ENCODE assay signal across 8 cellular contexts in the genomic region with DNA sequence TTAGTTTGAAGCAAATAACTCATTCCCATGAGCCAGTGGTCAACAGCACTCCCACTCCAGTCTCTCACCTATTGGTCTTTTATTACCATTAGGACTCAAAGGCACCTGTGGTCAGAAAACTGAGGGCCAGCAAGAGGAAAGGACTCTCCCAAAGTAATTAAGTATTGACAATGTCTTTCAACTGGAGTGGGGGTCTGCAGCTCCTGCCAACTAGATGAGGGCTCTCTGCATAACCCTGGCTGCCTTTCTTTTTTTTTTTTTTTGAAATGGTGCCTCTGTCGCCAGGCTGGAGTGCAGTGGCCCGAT. TPM values are rescaled to one million over a fixed set of nuclear protein-coding genes. Genes with fewer than 3 reads are reported as not detected.
DNase-seq lines count a peak whose midpoint lies in the region; ATAC-seq and TF ChIP-seq lines count a peak whose summit lies in the region.

No MANE protein-coding gene starts in this region.

- H3K4me1 ChIP-seq in prostate gland (replicated peaks) = peaks cover 7% of the 10 kb centered on the region

- peaks cover 39% of the 10 kb centered on the region for H3K36me3 Mint-ChIP-seq in activated CD4-positive, alpha-beta memory T cell treated with anti-CD3 and anti-CD28 coated beads, Interleukin-2, amount 10 ng/mL, durations not matched to agents 7 days and 5 days (ENCODE audit: low read depth)
- no peaks in the 10 kb centered on the region for H3K36me3 Mint-ChIP-seq in immature natural killer cell

- no peaks in the 10 kb centered on the region for H3K9me3 ChIP-seq in prostate gland

- peak; percentile 54 for DNase-seq in SKM-1 (lab: John Stamatoyannopoulos, UW; ENCODE audit: unreplicated experiment)
- DNase-seq in SKM-1 treated with dmso at 0.1 percent for 144 hours (lab: John Stamatoyannopoulos, UW; ENCODE audit: unreplicated experiment) = no peak
- DNase-seq in activated CD4-positive, alpha-beta memory T cell treated with anti-CD3 and anti-CD28 coated beads, Interleukin-2, amount 10 ng/mL, durations not matched to agents 7 days and 5 days = no peak
- DNase-seq in immature natural killer cell = no peak
- DNase-seq in stimulated activated naive CD8-positive, alpha-beta T cell treated with anti-CD3 and anti-CD28 coated beads, Interleukin-15, amount 100 ng/mL, for 72 hours = no peak
- no peak for DNase-seq in middle frontal gyrus (ENCODE audit: extremely low spot score, low spot score)
- no peak for DNase-seq in prostate gland (ENCODE audit: low spot score)
- DNase-seq in GOT3 (lab: John Stamatoyannopoulos, UW) = no peak

- no peak for TF ChIP-seq CTCF in prostate gland (IDR thresholded peaks at IDR 0.05)

- CTCF ChIA-PET in activated CD4-positive, alpha-beta memory T cell treated with anti-CD3 and anti-CD28 coated beads, Interleukin-2, amount 10 ng/mL, durations not matched to agents 7 days and 5 days (lab: Charles Lee) = interaction anchor here (0.8 kb wide), 1 partner anchor 131 kb away, joined by 4 read pairs; no protein-coding TSS in a partner anchor

- H3K4me1 Mint-ChIP-seq in activated CD4-positive, alpha-beta memory T cell treated with anti-CD3 and anti-CD28 coated beads, Interleukin-2, amount 10 ng/mL, durations not matched to agents 7 days and 5 days = peaks cover 65% of the 10 kb centered on the region
- peaks cover 50 to 66% of the 10 kb centered on the region in 2 donors for H3K4me1 Mint-ChIP-seq in immature natural killer cell
- peaks cover 58% of the 10 kb centered on the region for H3K4me1 Mint-ChIP-seq in stimulated activated naive CD8-positive, alpha-beta T cell treated with anti-CD3 and anti-CD28 coated beads, Interleukin-15, amount 100 ng/mL, for 72 hours

- TF ChIP-seq POLR2A in prostate gland (IDR thresholded peaks at IDR 0.05) = no peak

- 100% methylated on average over 2 of the region's 2 CpGs for WGBS in prostate gland

- no peaks in the 10 kb centered on the region for H3K27me3 ChIP-seq in prostate gland (replicated peaks; ENCODE audit: insufficient read depth)

- ATAC-seq in stimulated activated naive CD8-positive, alpha-beta T cell treated with anti-CD3 and anti-CD28 coated beads, Interleukin-15, amount 100 ng/mL, for 72 hours = no peak

- peak overlapping the region; percentile 95 for H3K4me3 Mint-ChIP-seq in activated CD4-positive, alpha-beta memory T cell treated with anti-CD3 and anti-CD28 coated beads, Interleukin-2, amount 10 ng/mL, durations not matched to agents 7 days and 5 days
- H3K4me3 Mint-ChIP-seq in immature natural killer cell = peak overlapping the region; percentile 87 to 96 (median 92)
- H3K4me3 Mint-ChIP-seq in stimulated activated naive CD8-positive, alpha-beta T cell treated with anti-CD3 and anti-CD28 coated beads, Interleukin-15, amount 100 ng/mL, for 72 hours = peak overlapping the region; percentile 98 to 99

- no peak overlapping the region for H3K27ac ChIP-seq in prostate gland

- H3K27ac Mint-ChIP-seq in activated CD4-positive, alpha-beta memory T cell treated with anti-CD3 and anti-CD28 coated beads, Interleukin-2, amount 10 ng/mL, durations not matched to agents 7 days and 5 days = peak overlapping the region; percentile 90
- peak overlapping the region; percentile 83 to 96 (median 92) for H3K27ac Mint-ChIP-seq in immature natural killer cell
- peak overlapping the region; percentile 98 to 99 for H3K27ac Mint-ChIP-seq in stimulated activated naive CD8-positive, alpha-beta T cell treated with anti-CD3 and anti-CD28 coated beads, Interleukin-15, amount 100 ng/mL, for 72 hours

- no peaks in the 10 kb centered on the region for H3K36me3 ChIP-seq in prostate gland

- peaks cover 2% of the 10 kb centered on the region for H3K27me3 Mint-ChIP-seq in activated CD4-positive, alpha-beta memory T cell treated with anti-CD3 and anti-CD28 coated beads, Interleukin-2, amount 10 ng/mL, durations not matched to agents 7 days and 5 days
- H3K27me3 Mint-ChIP-seq in immature natural killer cell (ENCODE audit: low read depth in 3 of 3) = peaks cover 0 to 9% (median 7%) of the 10 kb centered on the region in 3 donors
- no peaks in the 10 kb centered on the region for H3K27me3 Mint-ChIP-seq in stimulated activated naive CD8-positive, alpha-beta T cell treated with anti-CD3 and anti-CD28 coated beads, Interleukin-15, amount 100 ng/mL, for 72 hours

- intact Hi-C loops in prostate gland (cut with DNase I) = no loop called here

- no peak overlapping the region for H3K4me3 ChIP-seq in prostate gland

- peaks cover 2% of the 10 kb centered on the region for H3K9me3 Mint-ChIP-seq in activated CD4-positive, alpha-beta memory T cell treated with anti-CD3 and anti-CD28 coated beads, Interleukin-2, amount 10 ng/mL, durations not matched to agents 7 days and 5 days
- H3K9me3 Mint-ChIP-seq in immature natural killer cell = no peaks in the 10 kb centered on the region
- H3K9me3 Mint-ChIP-seq in stimulated activated naive CD8-positive, alpha-beta T cell treated with anti-CD3 and anti-CD28 coated beads, Interleukin-15, amount 100 ng/mL, for 72 hours = peaks cover 0 to 5% of the 10 kb centered on the region in 2 donors

- POLR2A ChIA-PET in activated CD4-positive, alpha-beta memory T cell treated with anti-CD3 and anti-CD28 coated beads, Interleukin-2, amount 10 ng/mL, durations not matched to agents 7 days and 5 days (lab: Charles Lee) = interaction anchor here (0.6 kb wide), 1 partner anchor 173 kb away, joined by 3 read pairs; no protein-coding TSS in a partner anchor

RNA-seq across cellular contexts. Expression of gene CDK5RAP2, which starts 0.6 kb away (rescaled TPM):
- 10 to 100 TPM; 84.2 to 98.9 TPM for total RNA-seq in activated CD4-positive, alpha-beta memory T cell treated with anti-CD3 and anti-CD28 coated beads, Interleukin-2, amount 10 ng/mL, durations not matched to agents 7 days and 5 days
- polyA plus RNA-seq in immature natural killer cell = 10 to 100 TPM in 2 of 3 donors, 1 to 10 TPM in 1; 6.7 to 32.7 (median 11.6) TPM
- total RNA-seq in prostate gland = 10 to 100 TPM; 48.6 to 54.1 TPM
